In the genomic region with DNA sequence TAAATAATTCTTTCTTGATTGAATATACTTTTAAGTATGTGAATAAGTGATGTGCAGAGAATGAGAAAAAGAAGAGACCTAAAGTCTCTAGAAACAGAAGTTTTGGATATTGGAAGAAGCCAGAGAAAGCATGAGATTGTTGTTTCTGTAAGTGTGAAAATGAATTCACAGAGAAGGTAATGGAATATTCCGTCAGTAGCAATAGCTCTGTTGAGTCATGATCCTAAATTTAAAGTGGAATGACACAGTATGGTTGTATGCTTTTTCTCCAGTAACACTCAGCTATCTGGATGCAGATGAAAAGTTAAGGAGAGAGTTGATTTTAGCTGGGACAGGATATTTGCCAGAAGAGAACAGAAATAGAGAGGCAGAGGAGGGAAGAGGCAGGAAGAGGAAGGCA, we compare ENCODE assay signal across 18 cellular contexts.
DNase-seq lines count a peak whose midpoint lies in the region; ATAC-seq and TF ChIP-seq lines count a peak whose summit lies in the region.
"Had no signal": no experiment of that assay in that cellular context is flagged by ENCODE, and none has a peak within 500 bp of the region (broad histone marks: within the 10 kb centered on the region; RNA-seq: fewer than 3 reads in every experiment).

No MANE protein-coding gene starts in this region.

- H3K27ac Mint-ChIP-seq in HFFc6, result peak overlapping the region; percentile 86
- H3K27ac Mint-ChIP-seq in effector memory CD8-positive, alpha-beta T cell, result no peak overlapping the region
- H3K27ac Mint-ChIP-seq: B cell; CD4-positive, alpha-beta T cell had no signal

- H2AFZ ChIP-seq in mammary epithelial cell (ENCODE audit: low read depth, low read length), result no peak overlapping the region

- H3K79me2 ChIP-seq in mammary epithelial cell (ENCODE audit: insufficient read depth, low read length), result no peaks in the 10 kb centered on the region

- DNase-seq in AG08395 (ENCODE audit: low spot score) (peak; percentile 32), HFFc6 (peak; percentile 47), fibroblast of peridontal ligament (ENCODE audit: extremely low read depth) (peak; percentile 16), renal cortical epithelial cell (ENCODE audit: low read depth) (peak; percentile 6), NCI-H345 treated with DMSO at 0.1 percent for 48 hours (lab: John Stamatoyannopoulos, UW; ENCODE audit: unreplicated experiment) (no peak), mammary epithelial cell (no peak)
- no peak for DNase-seq in effector memory CD8-positive, alpha-beta T cell
- DNase-seq: C1 segment of cervical spinal cord; Calu3; CD4-positive, alpha-beta T cell; DMS 273 treated with DMSO at 0.1 percent for 48 hours; DMS79; EL had no signal

- 0 out of 2 replicates have a peak overlapping the region, but pooled peaks have one; percentile 2 for H3K4me3 Mint-ChIP-seq in HFFc6
- H3K4me3 Mint-ChIP-seq in effector memory CD8-positive, alpha-beta T cell, result no peak overlapping the region
- H3K4me3 Mint-ChIP-seq: B cell; CD4-positive, alpha-beta T cell had no signal

- no peak for ATAC-seq in effector memory CD8-positive, alpha-beta T cell (replicated peaks)
- no peak for ATAC-seq in HG03442 (IDR thresholded peaks at IDR 0.05; ENCODE audit: unreplicated experiment)
- ATAC-seq: A549, HepG2 had no signal

- H3K27ac ChIP-seq in mammary epithelial cell (ENCODE audit: insufficient read depth, low read depth, low read length), result no peak overlapping the region
- H3K27ac ChIP-seq: A549 had no signal

- intact Hi-C loops in mammary epithelial cell (cut with micrococcal nuclease), result no loop called here

- no peak overlapping the region for H3K9ac ChIP-seq in mammary epithelial cell (ENCODE audit: insufficient read depth, low read length)

- no peaks in the 10 kb centered on the region for H3K4me1 ChIP-seq in mammary epithelial cell (ENCODE audit: insufficient read depth, low read length)
- H3K4me1 ChIP-seq: A549, HAP-1 had no signal

- dilution Hi-C loops in mammary epithelial cell (cut with HindIII; ENCODE audit: low sequenced_read_pairs), result no loop called here

- no TSS peak for BruUV-seq in mammary epithelial cell (replicated peaks; lab: Mats Ljungman, UMichigan)

- CTCF ChIA-PET in mammary epithelial cell (lab: Charles Lee; ENCODE audit: low non-redundant PET), result no interaction called here

- no peaks in the 10 kb centered on the region for H4K20me1 ChIP-seq in mammary epithelial cell (ENCODE audit: insufficient read depth, low read length)

- H3K27me3 Mint-ChIP-seq in HFFc6 (ENCODE audit: insufficient read depth), result no peaks in the 10 kb centered on the region; the same call in 1 of the 2 replicates
- H3K27me3 Mint-ChIP-seq in effector memory CD8-positive, alpha-beta T cell, result no peaks in the 10 kb centered on the region
- H3K27me3 Mint-ChIP-seq: B cell; CD4-positive, alpha-beta T cell had no signal

- H3K9me3 Mint-ChIP-seq in HFFc6, result peaks cover 7% of the 10 kb centered on the region
- H3K9me3 Mint-ChIP-seq in effector memory CD8-positive, alpha-beta T cell, result peaks cover 13 to 20% of the 10 kb centered on the region in 2 donors

- 73% methylated on average over 1 of the region's 1 CpG for WGBS in mammary epithelial cell (ENCODE audit: low coverage, missing lambda C conversion rate)

- no peaks in the 10 kb centered on the region for H3K36me3 ChIP-seq in mammary epithelial cell (ENCODE audit: insufficient read depth, low read length)
- H3K36me3 ChIP-seq: HAP-1 had no signal

- TF ChIP-seq CTCF in HFFc6 (IDR thresholded peaks at IDR 0.05), result no peak
- TF ChIP-seq CTCF in mammary epithelial cell (conservative IDR thresholded peaks at IDR 0.05 in 1 of 2, IDR thresholded peaks at IDR 0.05 in 1 of 2; ENCODE audit: extremely low read depth in 1 of 2, insufficient read depth in 1 of 2, low read depth in 1 of 2, low read length in 2 of 2), result no peak

- H3K27me3 ChIP-seq in mammary epithelial cell (ENCODE audit: insufficient read depth, low read length), result no peaks in the 10 kb centered on the region

- in situ Hi-C loops in mammary epithelial cell (cut with MboI; ENCODE audit: low sequenced_read_pairs in 2 of 2), result no loop called here

- peaks cover 12% of the 10 kb centered on the region for H3K36me3 Mint-ChIP-seq in HFFc6 (ENCODE audit: low read depth)
- H3K36me3 Mint-ChIP-seq in effector memory CD8-positive, alpha-beta T cell (ENCODE audit: insufficient read depth), result no peaks in the 10 kb centered on the region

- no peak overlapping the region for H3K4me3 ChIP-seq in mammary epithelial cell (replicated peaks in 1 of 3; ENCODE audit: insufficient read depth in 1 of 3, low read depth in 2 of 3, low read length in 3 of 3)
- H3K4me3 ChIP-seq: A549, HAP-1 had no signal

- peaks cover 24% of the 10 kb centered on the region for H3K4me1 Mint-ChIP-seq in HFFc6 (ENCODE audit: low read depth)
- no peaks in the 10 kb centered on the region for H3K4me1 Mint-ChIP-seq in effector memory CD8-positive, alpha-beta T cell (ENCODE audit: low read depth in 2 of 2)
- H3K4me1 Mint-ChIP-seq: B cell had no signal

- no peak overlapping the region for H3K4me2 ChIP-seq in mammary epithelial cell (ENCODE audit: insufficient read depth, low read depth, low read length)
- H3K4me2 ChIP-seq: A549 had no signal

- no peaks in the 10 kb centered on the region for H3K9me3 ChIP-seq in mammary epithelial cell (replicated peaks; ENCODE audit: insufficient read depth, low read length)
- H3K9me3 ChIP-seq: A549, HAP-1 had no signal

Comparison
In these comparisons a context has a peak if more than half of its experiments do, and no peak if none do; other contexts are left out.
1. DNase-seq: peak in AG08395 (single experiment), HFFc6 (single experiment), fibroblast of peridontal ligament (single experiment) and renal cortical epithelial cell (single experiment); none in NCI-H345 treated with DMSO at 0.1 percent for 48 hours (single experiment), mammary epithelial cell (single experiment) and effector memory CD8-positive, alpha-beta T cell (0 of 3).